24 cellular contexts compared by ENCODE assay signal in the genomic region with DNA sequence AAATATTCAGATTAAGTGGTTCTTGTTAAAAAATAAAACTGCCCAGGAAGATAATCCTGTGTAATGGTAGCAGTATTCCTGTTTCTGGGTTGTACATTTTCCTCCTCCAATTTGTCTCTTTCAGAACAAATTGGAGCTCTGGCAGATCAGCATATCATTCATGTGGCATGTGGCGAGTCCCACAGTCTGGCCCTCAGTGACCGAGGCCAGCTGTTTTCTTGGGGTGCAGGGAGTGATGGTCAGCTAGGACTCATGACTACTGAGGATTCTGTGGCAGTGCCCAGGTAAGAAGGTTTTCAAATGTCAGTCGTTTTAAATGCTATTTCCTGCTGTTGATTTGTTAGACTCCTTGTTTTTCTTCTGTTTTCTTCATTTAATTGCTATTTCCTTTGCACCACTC. TPM values are rescaled to one million over a fixed set of nuclear protein-coding genes. Genes with fewer than 3 reads are reported as not detected.
A peak's percentile ranks its signal among the peaks of the same experiment; 100 is the strongest.
DNase-seq lines count a peak whose midpoint lies in the region; FAIRE-seq and TF ChIP-seq lines count a peak whose summit lies in the region.
"Had no signal": no experiment of that assay in that cellular context is flagged by ENCODE, and none has a peak within 500 bp of the region (broad histone marks: within the 10 kb centered on the region; RNA-seq: fewer than 3 reads in every experiment).

No MANE protein-coding gene starts in this region.

- peaks cover 8% of the 10 kb centered on the region for H3K36me3 Mint-ChIP-seq in activated naive CD4-positive, alpha-beta T cell treated with anti-CD3 and anti-CD28 coated beads, Interleukin-2, amount 50 U/mL, for 24 hours
- peaks cover 12% of the 10 kb centered on the region for H3K36me3 Mint-ChIP-seq in activated naive CD4-positive, alpha-beta T cell treated with anti-CD3 and anti-CD28 coated beads, Interleukin-2, amount 10 ng/mL, durations not matched to agents 7 days and 5 days
- peaks cover 10% of the 10 kb centered on the region for H3K36me3 Mint-ChIP-seq in HFFc6 (ENCODE audit: low read depth)

- no peak overlapping the region for H3K9ac ChIP-seq in keratinocyte (ENCODE audit: control insufficient read depth, extremely low read depth, insufficient read depth, low read length)
- H3K9ac ChIP-seq: BLaER1 treated with 17β-estradiol and CSF1 and Interleukin-3, amounts not matched to agents 10 nM and 100 nM; SK-N-SH had no signal

- H3K4me3 Mint-ChIP-seq in activated naive CD4-positive, alpha-beta T cell treated with anti-CD3 and anti-CD28 coated beads, Interleukin-2, amount 50 U/mL, for 24 hours: no peak overlapping the region
- H3K4me3 Mint-ChIP-seq in activated naive CD4-positive, alpha-beta T cell treated with anti-CD3 and anti-CD28 coated beads, Interleukin-2, amount 10 ng/mL, durations not matched to agents 7 days and 5 days: no peak overlapping the region
- H3K4me3 Mint-ChIP-seq in HFFc6: no peak overlapping the region
- H3K4me3 Mint-ChIP-seq: IgD-negative memory B cell had no signal

- no peaks in the 10 kb centered on the region for H3K9me3 Mint-ChIP-seq in activated naive CD4-positive, alpha-beta T cell treated with anti-CD3 and anti-CD28 coated beads, Interleukin-2, amount 50 U/mL, for 24 hours
- H3K9me3 Mint-ChIP-seq in activated naive CD4-positive, alpha-beta T cell treated with anti-CD3 and anti-CD28 coated beads, Interleukin-2, amount 10 ng/mL, durations not matched to agents 7 days and 5 days: no peaks in the 10 kb centered on the region
- no peaks in the 10 kb centered on the region for H3K9me3 Mint-ChIP-seq in HFFc6
- H3K9me3 Mint-ChIP-seq: IgD-negative memory B cell had no signal

- no peaks in the 10 kb centered on the region for H3K27me3 Mint-ChIP-seq in activated naive CD4-positive, alpha-beta T cell treated with anti-CD3 and anti-CD28 coated beads, Interleukin-2, amount 50 U/mL, for 24 hours
- no peaks in the 10 kb centered on the region for H3K27me3 Mint-ChIP-seq in activated naive CD4-positive, alpha-beta T cell treated with anti-CD3 and anti-CD28 coated beads, Interleukin-2, amount 10 ng/mL, durations not matched to agents 7 days and 5 days
- H3K27me3 Mint-ChIP-seq in HFFc6 (ENCODE audit: insufficient read depth): no peaks in the 10 kb centered on the region; the same call in 1 of the 2 replicates
- H3K27me3 Mint-ChIP-seq: IgD-negative memory B cell had no signal

- peak; percentile 46 for FAIRE-seq in keratinocyte (lab: Jason Lieb, UNC)
- FAIRE-seq: D721Med, GM18507, H1 had no signal

- H3K79me2 ChIP-seq in keratinocyte (ENCODE audit: control insufficient read depth, insufficient read depth, low read length): peaks cover 9% of the 10 kb centered on the region

- H3K9me3 ChIP-seq in keratinocyte (ENCODE audit: control insufficient read depth, low read depth, low read length): no peaks in the 10 kb centered on the region
- H3K9me3 ChIP-seq: BLaER1 treated with 17β-estradiol and CSF1 and Interleukin-3, amounts not matched to agents 10 nM and 100 nM; MG63; SK-N-SH had no signal

- peaks cover 16% of the 10 kb centered on the region for H3K4me1 ChIP-seq in keratinocyte (ENCODE audit: control insufficient read depth, extremely low read depth, insufficient read depth, low read length)
- H3K4me1 ChIP-seq: BLaER1 treated with 17β-estradiol and CSF1 and Interleukin-3, amounts not matched to agents 10 nM and 100 nM had no signal

- no peak overlapping the region for H2AFZ ChIP-seq in keratinocyte (ENCODE audit: control insufficient read depth, low read length)

- dilution Hi-C loops in keratinocyte (cut with MboI; ENCODE audit: extremely low pct_ligation_motif_present, low sequenced_read_pairs): no loop called here

- H3K4me3 ChIP-seq in keratinocyte (ENCODE audit: control insufficient read depth in 2 of 3, extremely low read depth in 1 of 3, insufficient read depth in 2 of 3, low read depth in 1 of 3, low read length in 3 of 3): no peak overlapping the region
- H3K4me3 ChIP-seq: BLaER1 treated with 17β-estradiol and CSF1 and Interleukin-3, amounts not matched to agents 10 nM and 100 nM; MG63 had no signal

- H3K4me2 ChIP-seq in keratinocyte (ENCODE audit: control insufficient read depth, extremely low read depth, insufficient read depth, low read depth, low read length): no peak overlapping the region
- H3K4me2 ChIP-seq: BLaER1 treated with 17β-estradiol and CSF1 and Interleukin-3, amounts not matched to agents 10 nM and 100 nM; SK-N-SH had no signal

- H3K27me3 ChIP-seq in keratinocyte (ENCODE audit: control insufficient read depth, extremely low read depth, insufficient read depth, low read length): no peaks in the 10 kb centered on the region
- H3K27me3 ChIP-seq: BLaER1 treated with 17β-estradiol and CSF1 and Interleukin-3, amounts not matched to agents 10 nM and 100 nM; MG63 had no signal

- CTCF ChIA-PET in activated naive CD4-positive, alpha-beta T cell treated with anti-CD3 and anti-CD28 coated beads, Interleukin-2, amount 10 ng/mL, durations not matched to agents 7 days and 5 days (lab: Charles Lee): interaction anchor here (1.0 kb wide), 1 partner anchor 21 kb away, joined by 3 read pairs; no protein-coding TSS in a partner anchor

- H3K27ac ChIP-seq in keratinocyte (ENCODE audit: control insufficient read depth, insufficient read depth, low read length): no peak overlapping the region
- H3K27ac ChIP-seq: 22Rv1; BLaER1 treated with 17β-estradiol and CSF1 and Interleukin-3, amounts not matched to agents 10 nM and 100 nM; RWPE1 had no signal

- peaks cover 2% of the 10 kb centered on the region for H3K9me1 ChIP-seq in keratinocyte (ENCODE audit: control insufficient read depth, extremely low read depth, insufficient read depth, low read length)

- no peak for DNase-seq in activated naive CD4-positive, alpha-beta T cell treated with anti-CD3 and anti-CD28 coated beads, Interleukin-2, amount 10 ng/mL, durations not matched to agents 7 days and 5 days
- DNase-seq in LHCN-M2 (ENCODE audit: low read depth) (peak; percentile 17), keratinocyte (ENCODE audit: low read depth, low spot score) (no peak), HFFc6 (no peak), kidney tubule cell (ENCODE audit: low spot score) (no peak), Kasumi-1 (lab: John Stamatoyannopoulos, UW) (no peak), NCI-H2081 treated with DMSO at 0.1 percent for 48 hours (lab: John Stamatoyannopoulos, UW) (no peak)
- DNase-seq: ACHN, DMS53, GDM1, Karpas-422, MG63, NCI-H1436, NCI-H187 treated with DMSO at 0.1 percent for 48 hours, SIG-M5, SK-N-SH had no signal

- no peaks in the 10 kb centered on the region for H4K20me1 ChIP-seq in keratinocyte (ENCODE audit: control insufficient read depth, extremely low read depth, insufficient read depth, low read length)

- peaks cover 0 to 1% of the 10 kb centered on the region in 2 experiments for H3K36me3 ChIP-seq in keratinocyte (ENCODE audit: control insufficient read depth in 2 of 2, extremely low read depth in 1 of 2, insufficient read depth in 2 of 2, low read length in 2 of 2)
- H3K36me3 ChIP-seq: MG63 had no signal

- peaks cover 85% of the 10 kb centered on the region for H3K4me1 Mint-ChIP-seq in activated naive CD4-positive, alpha-beta T cell treated with anti-CD3 and anti-CD28 coated beads, Interleukin-2, amount 50 U/mL, for 24 hours
- peaks cover 2% of the 10 kb centered on the region for H3K4me1 Mint-ChIP-seq in activated naive CD4-positive, alpha-beta T cell treated with anti-CD3 and anti-CD28 coated beads, Interleukin-2, amount 10 ng/mL, durations not matched to agents 7 days and 5 days
- peaks cover 11% of the 10 kb centered on the region; the same call in 1 of the 2 replicates for H3K4me1 Mint-ChIP-seq in HFFc6 (ENCODE audit: low read depth)

- H3K27ac Mint-ChIP-seq in activated naive CD4-positive, alpha-beta T cell treated with anti-CD3 and anti-CD28 coated beads, Interleukin-2, amount 50 U/mL, for 24 hours: peak overlapping the region; percentile 31
- no peak overlapping the region for H3K27ac Mint-ChIP-seq in activated naive CD4-positive, alpha-beta T cell treated with anti-CD3 and anti-CD28 coated beads, Interleukin-2, amount 10 ng/mL, durations not matched to agents 7 days and 5 days
- no peak overlapping the region for H3K27ac Mint-ChIP-seq in HFFc6
- H3K27ac Mint-ChIP-seq: IgD-negative memory B cell had no signal

- TF ChIP-seq CTCF in keratinocyte (optimal IDR thresholded peaks at IDR 0.05 in 1 of 3, IDR thresholded peaks at IDR 0.05 in 1 of 3, conservative IDR thresholded peaks at IDR 0.05 in 1 of 3; ENCODE audit: extremely low read depth in 1 of 3, insufficient read depth in 2 of 3, low read length in 3 of 3) (no peak), HFFc6 (IDR thresholded peaks at IDR 0.05) (no peak)

RNA-seq across cellular contexts. Expression of gene NAP1L5, which starts 47.9 kb away (rescaled TPM):
- total RNA-seq in LHCN-M2 (2014; rRNA removed): 14.4 and 16.8 TPM in 2 replicates
- 9.1 TPM for polyA plus RNA-seq in LHCN-M2 (2012)
- polyA plus RNA-seq in keratinocyte: 0.89 to 1.8 TPM (median 1.0 TPM) in 3 replicates
- 0.72 TPM for polyA plus RNA-seq in keratinocyte (2011; ENCODE audit: low read depth)
- polyA plus RNA-seq in keratinocyte (2011; cell fraction: cytosol; rRNA removed): 1.3 and 2.1 TPM in 2 replicates
- 0.83 and 1.3 TPM in 2 replicates for polyA plus RNA-seq in keratinocyte (2011; cell fraction: nucleus; rRNA removed)
- polyA plus RNA-seq in keratinocyte (2012; ENCODE audit: low replicate concordance): 1.1 TPM in 2 replicates
- 1.0 TPM in 1 of 3 replicates, not detected in the others for polyA minus RNA-seq in keratinocyte
- not detected for polyA minus RNA-seq in keratinocyte (2011; cell fraction: cytosol; rRNA and poly(A)+ RNA removed)
- not detected in 2 replicates for polyA minus RNA-seq in keratinocyte (2011; cell fraction: nucleus; rRNA and poly(A)+ RNA removed)
- 10 to 100 TPM; 14.6 to 20.0 (median 18.3) TPM for total RNA-seq in HFFc6 (2021; fragmentation: NEBNext Ultra II Directional; extraction: Animal tissue kit (Norgen Biotek cat#: 25700))

RNA-seq across cellular contexts. Expression of gene HERC3, which starts 57.4 kb away (rescaled TPM):
- 21.3 and 21.8 TPM in 2 replicates for total RNA-seq in LHCN-M2 (2014; rRNA removed)
- 12.1 TPM for polyA plus RNA-seq in LHCN-M2 (2012)
- 24.8 to 26.6 TPM (median 26.3 TPM) in 3 replicates for polyA plus RNA-seq in keratinocyte
- 10.8 TPM for polyA plus RNA-seq in keratinocyte (2011; ENCODE audit: low read depth)
- 12.7 and 23.9 TPM in 2 replicates for polyA plus RNA-seq in keratinocyte (2011; cell fraction: cytosol; rRNA removed)
- polyA plus RNA-seq in keratinocyte (2011; cell fraction: nucleus; rRNA removed): 40.0 and 44.5 TPM in 2 replicates
- polyA plus RNA-seq in keratinocyte (2012; ENCODE audit: low replicate concordance): 18.3 and 18.8 TPM in 2 replicates
- polyA minus RNA-seq in keratinocyte: 19.3 to 59.5 TPM (median 46.1 TPM) in 3 replicates
- 14.4 TPM for polyA minus RNA-seq in keratinocyte (2011; cell fraction: cytosol; rRNA and poly(A)+ RNA removed)
- polyA minus RNA-seq in keratinocyte (2011; cell fraction: nucleus; rRNA and poly(A)+ RNA removed): 48.5 and 93.5 TPM in 2 replicates
- 10 to 100 TPM; 16.5 to 32.2 (median 26.6) TPM for total RNA-seq in HFFc6 (2021; fragmentation: NEBNext Ultra II Directional; extraction: Animal tissue kit (Norgen Biotek cat#: 25700))
